In the genomic region with DNA sequence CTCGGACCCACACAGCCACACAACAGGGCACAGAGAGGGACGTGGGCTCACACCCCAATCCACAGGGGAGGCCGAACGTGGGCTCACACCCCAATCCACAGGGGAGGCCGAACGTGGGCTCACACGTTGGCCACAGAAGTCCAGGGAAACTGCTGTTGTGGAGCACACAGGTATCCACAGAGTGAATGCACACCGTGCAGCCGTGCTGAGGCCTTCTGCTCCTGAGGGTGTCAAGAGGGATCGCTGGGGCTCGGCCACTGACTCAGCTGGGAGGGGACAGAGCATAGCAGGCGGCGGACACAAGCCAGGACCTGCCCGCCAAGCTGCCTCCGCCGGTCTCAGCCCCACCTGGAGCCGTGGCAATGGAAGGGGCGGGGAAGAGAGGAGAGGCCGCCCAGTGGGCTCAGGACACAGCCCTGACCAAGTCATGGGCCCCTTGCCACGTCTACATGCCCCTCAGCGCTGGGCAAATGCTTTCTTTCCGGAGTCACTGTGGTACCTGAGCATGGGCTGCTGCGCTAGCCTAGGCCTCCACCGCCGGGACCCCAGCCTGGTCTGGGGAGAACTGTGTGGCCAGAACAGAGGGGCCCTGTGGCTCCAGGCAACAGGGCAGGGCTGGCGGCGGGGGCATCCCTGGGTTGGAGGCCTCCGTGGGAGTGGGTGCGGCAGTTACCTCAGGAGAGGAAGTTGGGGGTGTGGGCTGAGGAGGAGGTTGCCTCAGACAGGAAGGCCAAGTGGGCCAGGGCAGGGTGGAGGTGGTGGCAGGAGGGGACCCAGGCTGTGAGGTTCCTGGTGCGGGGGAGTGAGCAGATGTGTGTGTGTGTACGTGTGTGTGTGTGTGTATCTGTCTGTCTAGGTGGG, we compare ENCODE assay signal across 1 cellular context.
TF ChIP-seq lines count a peak whose summit lies in the region.

No MANE protein-coding gene starts in this region.

TF ChIP-seq in HEK293, 187 proteins besides CTCF, POLR2A, EP300 and RAD21 (continued from another document):
- TF ChIP-seq, protein P1, sequence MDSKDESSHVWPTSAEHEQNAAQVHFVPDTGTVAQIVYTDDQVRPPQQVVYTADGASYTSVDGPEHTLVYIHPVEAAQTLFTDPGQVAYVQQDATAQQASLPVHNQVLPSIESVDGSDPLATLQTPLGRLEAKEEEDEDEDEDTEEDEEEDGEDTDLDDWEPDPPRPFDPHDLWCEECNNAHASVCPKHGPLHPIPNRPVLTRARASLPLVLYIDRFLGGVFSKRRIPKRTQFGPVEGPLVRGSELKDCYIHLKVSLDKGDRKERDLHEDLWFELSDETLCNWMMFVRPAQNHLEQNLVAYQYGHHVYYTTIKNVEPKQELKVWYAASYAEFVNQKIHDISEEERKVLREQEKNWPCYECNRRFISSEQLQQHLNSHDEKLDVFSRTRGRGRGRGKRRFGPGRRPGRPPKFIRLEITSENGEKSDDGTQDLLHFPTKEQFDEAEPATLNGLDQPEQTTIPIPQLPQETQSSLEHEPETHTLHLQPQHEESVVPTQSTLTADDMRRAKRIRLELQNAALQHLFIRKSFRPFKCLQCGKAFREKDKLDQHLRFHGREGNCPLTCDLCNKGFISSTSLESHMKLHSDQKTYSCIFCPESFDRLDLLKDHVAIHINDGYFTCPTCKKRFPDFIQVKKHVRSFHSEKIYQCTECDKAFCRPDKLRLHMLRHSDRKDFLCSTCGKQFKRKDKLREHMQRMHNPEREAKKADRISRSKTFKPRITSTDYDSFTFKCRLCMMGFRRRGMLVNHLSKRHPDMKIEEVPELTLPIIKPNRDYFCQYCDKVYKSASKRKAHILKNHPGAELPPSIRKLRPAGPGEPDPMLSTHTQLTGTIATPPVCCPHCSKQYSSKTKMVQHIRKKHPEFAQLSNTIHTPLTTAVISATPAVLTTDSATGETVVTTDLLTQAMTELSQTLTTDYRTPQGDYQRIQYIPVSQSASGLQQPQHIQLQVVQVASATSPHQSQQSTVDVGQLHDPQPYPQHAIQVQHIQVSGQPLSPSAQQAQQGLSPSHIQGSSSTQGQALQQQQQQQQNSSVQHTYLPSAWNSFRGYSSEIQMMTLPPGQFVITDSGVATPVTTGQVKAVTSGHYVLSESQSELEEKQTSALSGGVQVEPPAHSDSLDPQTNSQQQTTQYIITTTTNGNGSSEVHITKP (tag by site-specific recombination; IDR thresholded peaks at IDR 0.05), result peak; percentile 87
- TF ChIP-seq, protein P2, sequence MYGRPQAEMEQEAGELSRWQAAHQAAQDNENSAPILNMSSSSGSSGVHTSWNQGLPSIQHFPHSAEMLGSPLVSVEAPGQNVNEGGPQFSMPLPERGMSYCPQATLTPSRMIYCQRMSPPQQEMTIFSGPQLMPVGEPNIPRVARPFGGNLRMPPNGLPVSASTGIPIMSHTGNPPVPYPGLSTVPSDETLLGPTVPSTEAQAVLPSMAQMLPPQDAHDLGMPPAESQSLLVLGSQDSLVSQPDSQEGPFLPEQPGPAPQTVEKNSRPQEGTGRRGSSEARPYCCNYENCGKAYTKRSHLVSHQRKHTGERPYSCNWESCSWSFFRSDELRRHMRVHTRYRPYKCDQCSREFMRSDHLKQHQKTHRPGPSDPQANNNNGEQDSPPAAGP (tag by site-specific recombination; IDR thresholded peaks at IDR 0.05), result peak; percentile 65
- 0 out of 2 replicates have a peak, but pooled peaks have one; percentile 26 for TF ChIP-seq TRIM28 (IDR thresholded peaks at IDR 0.05; ENCODE audit: borderline replicate concordance, low read length)
- TF ChIP-seq ZNF785 (tag by site-specific recombination; IDR thresholded peaks at IDR 0.05), result no peak
- no peak for TF ChIP-seq ZNF23 (tag by site-specific recombination; IDR thresholded peaks at IDR 0.05; ENCODE audit: borderline replicate concordance)
- TF ChIP-seq ZFHX2 (tag by site-specific recombination; conservative IDR thresholded peaks at IDR 0.05), result peak; percentile 100
- peak; percentile 60; the same call in 1 of the 2 replicates for TF ChIP-seq HIC1 (tag by site-specific recombination; IDR thresholded peaks at IDR 0.05)
- TF ChIP-seq KLF1 (tag by site-specific recombination; IDR thresholded peaks at IDR 0.05), result 0 out of 2 replicates have a peak, but pooled peaks have one; percentile 52
- TF ChIP-seq ZNF560 (tag by site-specific recombination; IDR thresholded peaks at IDR 0.05; ENCODE audit: borderline replicate concordance), result no peak
- TF ChIP-seq SP2 (tag by site-specific recombination; IDR thresholded peaks at IDR 0.05), result peak; percentile 60
- TF ChIP-seq ZBTB20 (tag by site-specific recombination; IDR thresholded peaks at IDR 0.05), result peak; percentile 53
